ENCODE assay signal across 9 cellular contexts in the genomic region with DNA sequence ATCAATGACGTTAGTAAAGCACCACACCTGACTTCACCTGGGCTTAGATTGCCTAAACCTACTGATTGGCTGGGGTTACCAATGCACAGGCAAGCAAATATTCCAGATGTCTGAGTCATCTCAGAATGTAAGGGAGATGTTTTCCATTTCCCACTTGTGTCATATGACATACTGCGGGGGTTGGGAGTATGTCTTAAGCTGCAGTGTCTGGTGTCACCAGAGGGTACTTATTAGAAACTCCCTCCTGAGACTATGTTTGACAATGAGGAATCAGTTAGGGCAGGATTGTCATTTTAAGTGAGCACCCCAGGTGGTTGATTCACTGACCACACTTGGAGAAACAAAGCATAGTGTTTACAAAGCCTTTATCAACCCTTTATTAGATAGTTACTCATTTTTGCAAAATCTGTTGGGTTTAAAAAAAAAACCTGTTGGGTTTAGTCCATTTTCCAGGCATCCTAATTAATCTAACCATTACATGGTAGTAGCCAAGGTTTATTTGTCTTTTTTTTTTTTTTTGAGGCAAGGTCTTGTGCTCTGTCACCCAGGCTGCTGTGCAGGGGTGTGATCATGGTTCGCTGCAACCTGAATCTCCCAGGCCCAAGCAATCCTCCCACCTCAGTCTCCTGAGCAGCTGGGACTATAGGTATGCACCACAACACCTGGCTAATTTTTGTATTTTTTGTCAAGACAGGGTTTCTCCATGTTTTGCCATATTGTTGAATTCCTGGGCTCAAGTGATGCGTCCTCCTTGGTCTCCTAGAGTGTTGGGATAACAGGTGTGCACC.
DNase-seq lines count a peak whose midpoint lies in the region; ATAC-seq and TF ChIP-seq lines count a peak whose summit lies in the region.
"Had no signal": no experiment of that assay in that cellular context is flagged by ENCODE, and none has a peak within 500 bp of the region (broad histone marks: within the 10 kb centered on the region; RNA-seq: fewer than 3 reads in every experiment).

No MANE protein-coding gene starts in this region.

- H3K27me3 Mint-ChIP-seq in activated naive CD4-positive, alpha-beta T cell treated with anti-CD3 and anti-CD28 coated beads for 36 hours (ENCODE audit: low read depth) = no peaks in the 10 kb centered on the region
- H3K27me3 Mint-ChIP-seq in stimulated activated naive B cell treated with anti-CD40 and anti-IgM and Interleukin-4, amounts not matched to agents 10 μg/mL and 1 μg/mL and 100 μg/mL, for 72 hours = no peaks in the 10 kb centered on the region

- no peak overlapping the region for H3K4me3 Mint-ChIP-seq in activated naive CD4-positive, alpha-beta T cell treated with anti-CD3 and anti-CD28 coated beads for 36 hours
- H3K4me3 Mint-ChIP-seq in stimulated activated naive B cell treated with anti-CD40 and anti-IgM and Interleukin-4, amounts not matched to agents 10 μg/mL and 1 μg/mL and 100 μg/mL, for 72 hours = no peak overlapping the region

- peak overlapping the region; percentile 70 for H3K27ac Mint-ChIP-seq in activated naive CD4-positive, alpha-beta T cell treated with anti-CD3 and anti-CD28 coated beads for 36 hours
- no peak overlapping the region for H3K27ac Mint-ChIP-seq in stimulated activated naive B cell treated with anti-CD40 and anti-IgM and Interleukin-4, amounts not matched to agents 10 μg/mL and 1 μg/mL and 100 μg/mL, for 72 hours

- H3K4me3 ChIP-seq in MM.1S (ENCODE audit: low read length) = no peak overlapping the region

- no peak for TF ChIP-seq CTCF in MM.1S (IDR thresholded peaks at IDR 0.05; ENCODE audit: low read length)

- H3K9me3 Mint-ChIP-seq in activated naive CD4-positive, alpha-beta T cell treated with anti-CD3 and anti-CD28 coated beads for 36 hours = no peaks in the 10 kb centered on the region
- no peaks in the 10 kb centered on the region for H3K9me3 Mint-ChIP-seq in stimulated activated naive B cell treated with anti-CD40 and anti-IgM and Interleukin-4, amounts not matched to agents 10 μg/mL and 1 μg/mL and 100 μg/mL, for 72 hours

- intact Hi-C loops in activated naive CD4-positive, alpha-beta T cell treated with anti-CD3 and anti-CD28 coated beads for 36 hours (cut with micrococcal nuclease) = loop anchor here (2.0 kb wide), 1 partner anchor 15 kb away; no protein-coding TSS in a partner anchor

- no peak for TF ChIP-seq POLR2A in erythroblast (IDR thresholded peaks at IDR 0.05; ENCODE audit: low read length)

- H3K36me3 ChIP-seq in MM.1S (replicated peaks; ENCODE audit: insufficient read depth, low read length) = peaks cover 3% of the 10 kb centered on the region; the same call in 1 of the 2 replicates

- H3K9ac ChIP-seq in MM.1S (ENCODE audit: low read length) = no peak overlapping the region

- H3K79me2 ChIP-seq in MM.1S (ENCODE audit: low read length) = peaks cover 97% of the 10 kb centered on the region

- peaks cover 60% of the 10 kb centered on the region for H3K4me1 Mint-ChIP-seq in activated naive CD4-positive, alpha-beta T cell treated with anti-CD3 and anti-CD28 coated beads for 36 hours (ENCODE audit: low read depth)
- H3K4me1 Mint-ChIP-seq in stimulated activated naive B cell treated with anti-CD40 and anti-IgM and Interleukin-4, amounts not matched to agents 10 μg/mL and 1 μg/mL and 100 μg/mL, for 72 hours = peaks cover 24 to 53% of the 10 kb centered on the region in 2 donors

- H3K27ac ChIP-seq in MM.1S (ENCODE audit: low read length) = no peak overlapping the region

- peaks cover 4% of the 10 kb centered on the region; the same call in 1 of the 2 replicates for H3F3A ChIP-seq in MM.1S (ENCODE audit: insufficient read depth, low read length)

- peak; percentile 31 for DNase-seq in activated naive CD4-positive, alpha-beta T cell treated with anti-CD3 and anti-CD28 coated beads for 36 hours
- DNase-seq in activated naive CD4-positive, alpha-beta T cell (lab: John Stamatoyannopoulos, UW) = no peak
- DNase-seq in NCI-H524 (lab: John Stamatoyannopoulos, UW) (peak; percentile 71 to 87), erythroblast (lab: John Stamatoyannopoulos, UW) (peak; percentile 20 to 39), MM.1S (no peak)
- no peak for DNase-seq in stimulated activated naive B cell treated with anti-CD40 and anti-IgM and Interleukin-4, amounts not matched to agents 10 μg/mL and 1 μg/mL and 100 μg/mL, for 72 hours
- DNase-seq: anterior cingulate cortex had no signal

- no peak overlapping the region for H3K4me2 ChIP-seq in MM.1S (ENCODE audit: low read depth, low read length)

- no peaks in the 10 kb centered on the region for H3K9me3 ChIP-seq in MM.1S (replicated peaks; ENCODE audit: insufficient read depth, low read length)

- no peaks in the 10 kb centered on the region for H4K20me1 ChIP-seq in MM.1S (ENCODE audit: insufficient read depth, low read length)

- no peaks in the 10 kb centered on the region for H3K27me3 ChIP-seq in MM.1S (replicated peaks; ENCODE audit: insufficient read depth, low read length)

- H2AFZ ChIP-seq in MM.1S (ENCODE audit: low read length) = no peak overlapping the region

- ATAC-seq in stimulated activated naive B cell treated with anti-CD40 and anti-IgM and Interleukin-4, amounts not matched to agents 10 μg/mL and 1 μg/mL and 100 μg/mL, for 72 hours (replicated peaks) = peak; percentile 45 to 57
- no peak for ATAC-seq in GM21526 (IDR thresholded peaks at IDR 0.05; ENCODE audit: low FRiP score, unreplicated experiment)
- ATAC-seq in HG03571 (IDR thresholded peaks at IDR 0.05; ENCODE audit: unreplicated experiment) = no peak

- H3K36me3 Mint-ChIP-seq in activated naive CD4-positive, alpha-beta T cell treated with anti-CD3 and anti-CD28 coated beads for 36 hours (ENCODE audit: low read depth) = peaks cover 46% of the 10 kb centered on the region
- H3K36me3 Mint-ChIP-seq in stimulated activated naive B cell treated with anti-CD40 and anti-IgM and Interleukin-4, amounts not matched to agents 10 μg/mL and 1 μg/mL and 100 μg/mL, for 72 hours = peaks cover 21 to 43% of the 10 kb centered on the region in 2 donors

- H3K4me1 ChIP-seq in MM.1S (ENCODE audit: low read length) = peaks cover 27% of the 10 kb centered on the region

- no peaks in the 10 kb centered on the region for H3K9me2 ChIP-seq in MM.1S (replicated peaks; ENCODE audit: insufficient read depth, low read length)

- CTCF ChIA-PET in activated naive CD4-positive, alpha-beta T cell treated with anti-CD3 and anti-CD28 coated beads for 36 hours (lab: Charles Lee) = no interaction called here

Comparison
In these comparisons a context has a peak if more than half of its experiments do, and no peak if none do; other contexts are left out.
1. DNase-seq: peak in activated naive CD4-positive, alpha-beta T cell treated with anti-CD3 and anti-CD28 coated beads for 36 hours (single experiment), NCI-H524 (2 of 2) and erythroblast (2 of 2); none in activated naive CD4-positive, alpha-beta T cell (0 of 4), stimulated activated naive B cell treated with anti-CD40 and anti-IgM and Interleukin-4, amounts not matched to agents 10 μg/mL and 1 μg/mL and 100 μg/mL, for 72 hours (single experiment) and MM.1S (single experiment).
2. ATAC-seq: peak in stimulated activated naive B cell treated with anti-CD40 and anti-IgM and Interleukin-4, amounts not matched to agents 10 μg/mL and 1 μg/mL and 100 μg/mL, for 72 hours (2 of 2); none in GM21526 (single experiment) and HG03571 (single experiment).